In the genomic region with DNA sequence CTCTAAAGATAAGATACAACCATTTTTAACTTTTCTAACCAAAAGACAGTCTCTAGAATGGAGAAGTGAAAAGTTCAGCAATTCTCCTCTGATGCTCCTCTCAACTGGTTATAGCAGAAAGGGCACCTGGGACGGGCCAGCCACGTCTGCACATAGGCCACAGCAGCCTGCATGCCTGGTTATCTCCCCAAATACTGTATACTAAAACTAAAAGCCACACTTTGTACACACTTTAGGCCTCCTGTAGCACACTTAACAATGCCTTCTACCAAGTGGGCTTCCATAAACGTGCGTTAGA, we compare ENCODE assay signal across 12 cellular contexts.
A peak's percentile ranks its signal among the peaks of the same experiment; 100 is the strongest.
DNase-seq lines count a peak whose midpoint lies in the region; ATAC-seq, FAIRE-seq and TF ChIP-seq lines count a peak whose summit lies in the region.
"Had no signal": no experiment of that assay in that cellular context is flagged by ENCODE, and none has a peak within 500 bp of the region (broad histone marks: within the 10 kb centered on the region; RNA-seq: fewer than 3 reads in every experiment).

No MANE protein-coding gene starts in this region.

- FAIRE-seq in RCC 7860 (lab: Jason Lieb, UNC), result no peak
- FAIRE-seq in frontal cortex (lab: Jason Lieb, UNC), result no peak
- FAIRE-seq: pancreas had no signal

- ATAC-seq in GM18867 (IDR thresholded peaks at IDR 0.05; ENCODE audit: unreplicated experiment) (peak; percentile 73), GM21529 (IDR thresholded peaks at IDR 0.05; ENCODE audit: unreplicated experiment) (peak; percentile 77), HG03432 (IDR thresholded peaks at IDR 0.05; ENCODE audit: unreplicated experiment) (peak; percentile 75), memory B cell (ENCODE audit: low read depth) (peak; percentile 78), heart left ventricle (no peak)
- ATAC-seq: pancreas had no signal

- H3K27ac ChIP-seq in heart left ventricle, result no peak overlapping the region
- H3K27ac ChIP-seq: pancreas had no signal

- H3K4me3 ChIP-seq in heart left ventricle, result no peak overlapping the region
- H3K4me3 ChIP-seq: pancreas had no signal

- H3K27me3 Mint-ChIP-seq in memory B cell, result no peaks in the 10 kb centered on the region

- no peaks in the 10 kb centered on the region for H3K9me3 Mint-ChIP-seq in memory B cell

- peaks cover 57% of the 10 kb centered on the region for H3K4me1 Mint-ChIP-seq in memory B cell

- H3K36me3 ChIP-seq in heart left ventricle, result peaks cover 0 to 24% (median 0%) of the 10 kb centered on the region in 9 donors
- H3K36me3 ChIP-seq: pancreas had no signal

- H3K27ac Mint-ChIP-seq in memory B cell, result peak overlapping the region; percentile 95

- no peaks in the 10 kb centered on the region for H3K27me3 ChIP-seq in heart left ventricle
- H3K27me3 ChIP-seq: pancreas had no signal

- WGBS in heart left ventricle, 4 donors, result 89 to 92% (median 90%) methylated on average over 4 of the region's 4 CpGs

- DNase-seq in memory B cell (ENCODE audit: low spot score in 2 of 2) (peak in 1 of 2 donors; percentile 42), SKM-1 (lab: John Stamatoyannopoulos, UW; ENCODE audit: unreplicated experiment) (no peak), RCC 7860 (ENCODE audit: low spot score) (no peak), heart left ventricle (no peak), frontal cortex (ENCODE audit: low spot score in 2 of 2) (no peak)
- DNase-seq: glutamatergic neuron, NCI-H1092 treated with DMSO at 0.1 percent for 48 hours, pancreas, T-helper 9 cell had no signal

- no peak for TF ChIP-seq CTCF in heart left ventricle (IDR thresholded peaks at IDR 0.05)

- no peak for TF ChIP-seq POLR2A in heart left ventricle (IDR thresholded peaks at IDR 0.05)

- H3K4me1 ChIP-seq in heart left ventricle, result peaks cover 0 to 19% (median 2%) of the 10 kb centered on the region in 12 donors
- H3K4me1 ChIP-seq: pancreas had no signal

- peaks cover 0 to 5% (median 0%) of the 10 kb centered on the region in 12 donors for H3K9me3 ChIP-seq in heart left ventricle
- H3K9me3 ChIP-seq: pancreas had no signal

- peaks cover 37% of the 10 kb centered on the region for H3K36me3 Mint-ChIP-seq in memory B cell

- H3K4me3 Mint-ChIP-seq in memory B cell, result peak overlapping the region; percentile 66

- intact Hi-C loops in heart left ventricle (cut with DNase I), result loop anchor here in 1 of 10 donors (5.0 kb wide), 1 partner anchor 36 kb away; no protein-coding TSS in a partner anchor

Comparison
In these comparisons a context has a peak if more than half of its experiments do, and no peak if none do; other contexts are left out.
1. ATAC-seq: peak in GM18867 (single experiment), GM21529 (single experiment), HG03432 (single experiment) and memory B cell (single experiment); none in heart left ventricle (0 of 4).